Comparison of ENCODE assay signal across 8 cellular contexts in the genomic region with DNA sequence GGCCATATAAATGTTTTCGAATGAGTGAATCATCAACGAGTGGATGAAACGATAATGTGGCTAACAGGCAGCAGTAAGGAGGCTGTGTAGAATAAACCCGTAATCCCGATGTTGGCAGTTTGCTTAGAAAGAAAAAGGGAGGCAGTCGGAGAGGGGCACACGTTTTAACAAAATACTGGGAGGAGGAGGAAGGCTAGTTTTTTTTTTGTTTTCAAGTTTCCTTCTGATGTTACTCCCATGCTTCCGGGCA. TPM values are rescaled to one million over a fixed set of nuclear protein-coding genes. Genes with fewer than 3 reads are reported as not detected.
DNase-seq lines count a peak whose midpoint lies in the region; ATAC-seq and TF ChIP-seq lines count a peak whose summit lies in the region.

No MANE protein-coding gene starts in this region.

- H3K36me3 ChIP-seq in body of pancreas (replicated peaks in 1 of 2; ENCODE audit: insufficient read depth in 1 of 2, low read depth in 2 of 2): no peaks in the 10 kb centered on the region

- ATAC-seq in body of pancreas (peak; percentile 9), HG03521 (IDR thresholded peaks at IDR 0.05; ENCODE audit: unreplicated experiment) (no peak), GM21529 (IDR thresholded peaks at IDR 0.05; ENCODE audit: unreplicated experiment) (no peak)

- DNase-seq in HL-60 (ENCODE audit: low read depth in 1 of 2, low spot score in 1 of 2): no peak
- DNase-seq in body of pancreas: no peak
- peak; percentile 11 to 30 for DNase-seq in lung microvascular endothelial cell (ENCODE audit: low read depth in 2 of 2)
- no peak for DNase-seq in SKM-1 treated with dmso at 0.1 percent for 144 hours (lab: John Stamatoyannopoulos, UW; ENCODE audit: unreplicated experiment)
- no peak for DNase-seq in hypothalamus (lab: John Stamatoyannopoulos, UW)

- H3K27ac ChIP-seq in 22Rv1 (peak overlapping the region; percentile 49), HL-60 (replicated peaks) (peak overlapping the region; percentile 97), body of pancreas (peak overlapping the region; percentile 37 to 81 (median 50))

- intact Hi-C loops in body of pancreas (cut with DNase I): no loop called here

- WGBS in body of pancreas, 2 donors: 1 to 2% methylated on average over 8 of the region's 8 CpGs

- H3K4me3 ChIP-seq in HL-60 (replicated peaks; ENCODE audit: insufficient read depth, low read length) (peak overlapping the region; percentile 86), body of pancreas (peak overlapping the region; percentile 60 to 86)

- TF ChIP-seq CTCF in 22Rv1 (IDR thresholded peaks at IDR 0.05) (no peak), HL-60 (IDR thresholded peaks at IDR 0.05; ENCODE audit: insufficient read depth, low read length) (no peak), body of pancreas (IDR thresholded peaks at IDR 0.05) (no peak)

- no peaks in the 10 kb centered on the region for H3K9me3 ChIP-seq in body of pancreas

- peaks cover 15% of the 10 kb centered on the region for H3K4me1 ChIP-seq in body of pancreas

- TF ChIP-seq POLR2A in body of pancreas (IDR thresholded peaks at IDR 0.05): no peak

- H3K27me3 ChIP-seq in HL-60 (ENCODE audit: insufficient read depth, poor library complexity, severe bottlenecking): no peaks in the 10 kb centered on the region
- H3K27me3 ChIP-seq in body of pancreas: no peaks in the 10 kb centered on the region

RNA-seq across cellular contexts. Expression of gene MSH2, which starts 0.5 kb away (rescaled TPM):
- 1 to 10 TPM; 9.9 TPM for total RNA-seq in body of pancreas
- total RNA-seq in lung microvascular endothelial cell: 21.8 and 22.6 TPM in 2 replicates

RNA-seq across cellular contexts. Expression of gene EPCAM, which starts 33.4 kb away (rescaled TPM):
- total RNA-seq in body of pancreas (10 to 100 TPM; 74.8 to 87.7 TPM), lung microvascular endothelial cell (0.20 and 0.22 TPM in 2 replicates)

Comparison
In these comparisons a context has a peak if more than half of its experiments do, and no peak if none do; other contexts are left out.
1. DNase-seq: peak in lung microvascular endothelial cell (2 of 2); none in HL-60 (0 of 2), body of pancreas (0 of 4), SKM-1 treated with dmso at 0.1 percent for 144 hours (single experiment) and hypothalamus (0 of 51).
2. RNA of gene EPCAM, which starts 33.4 kb away (total RNA-seq): 74.8 to 87.7 TPM in body of pancreas; 0.20 to 0.22 TPM in lung microvascular endothelial cell; every median in the first group is over 10 times any median in the second.
3. Peak in every context shown above with its lines, with median percentiles within 50 percentile points of each other: H3K27ac ChIP-seq.